Comparison of ENCODE assay signal across 15 cellular contexts in genomic region chr18:55605820-55606252, GRCh38. TPM values are rescaled to one million over a fixed set of nuclear protein-coding genes. Genes with fewer than 3 reads are reported as not detected.
DNase-seq lines count a peak whose midpoint lies in the region; ATAC-seq, FAIRE-seq and TF ChIP-seq lines count a peak whose summit lies in the region.
"Had no signal": no experiment of that assay in that cellular context is flagged by ENCODE, and none has a peak within 500 bp of the region (broad histone marks: within the 10 kb centered on the region; RNA-seq: fewer than 3 reads in every experiment).

No MANE protein-coding gene starts in this region.

- H3K4me3 ChIP-seq in breast epithelium, result no peak overlapping the region
- H3K4me3 ChIP-seq: spleen, tibial nerve had no signal

- peak; percentile 90 for FAIRE-seq in GM12891 (lab: Jason Lieb, UNC)
- FAIRE-seq: A204.1 had no signal

- no peaks in the 10 kb centered on the region for H3K4me1 ChIP-seq in breast epithelium
- H3K4me1 ChIP-seq: spleen, tibial nerve had no signal

- no peaks in the 10 kb centered on the region for H3K27me3 ChIP-seq in breast epithelium
- H3K27me3 ChIP-seq: spleen, tibial nerve had no signal

- TF ChIP-seq CTCF in breast epithelium (IDR thresholded peaks at IDR 0.05), result no peak

- no peak overlapping the region for H3K27ac ChIP-seq in breast epithelium
- H3K27ac ChIP-seq: spleen, tibial nerve had no signal

- no peak for DNase-seq in GM12891 (ENCODE audit: insufficient read length, low spot score)
- no peak for DNase-seq in sciatic nerve (ENCODE audit: low spot score)
- no peak for DNase-seq in breast epithelium (ENCODE audit: low spot score in 2 of 2)
- no peak for DNase-seq in activated naive CD4-positive, alpha-beta T cell treated with Interleukin-2 at 50 U/mL for 16 hours
- DNase-seq: activated T-cell treated with anti-CD3 and anti-CD28 coated beads, Interleukin-2, amount 50 U/mL, for 1 hour; COR-L47; cortex of kidney; occipital lobe; spleen had no signal

- H3K36me3 ChIP-seq in breast epithelium, result no peaks in the 10 kb centered on the region
- H3K36me3 ChIP-seq: spleen, tibial nerve had no signal

- no peaks in the 10 kb centered on the region for H3K9me3 ChIP-seq in breast epithelium
- H3K9me3 ChIP-seq: spleen, tibial nerve had no signal

- intact Hi-C loops in sciatic nerve (cut with DNase I), result no loop called here
- intact Hi-C loops in breast epithelium (cut with DNase I; ENCODE audit: low total_unique reads), result no loop called here

- ATAC-seq in GM19467 (IDR thresholded peaks at IDR 0.05; ENCODE audit: unreplicated experiment) (peak; percentile 54), HG02759 (IDR thresholded peaks at IDR 0.05; ENCODE audit: unreplicated experiment) (peak; percentile 68), HG03378 (IDR thresholded peaks at IDR 0.05; ENCODE audit: unreplicated experiment) (peak; percentile 64), sciatic nerve (no peak), esophagus mucosa (no peak)

- TF ChIP-seq POLR2A in GM12891 (IDR thresholded peaks at IDR 0.05; ENCODE audit: low read depth, low read length) (no peak), breast epithelium (IDR thresholded peaks at IDR 0.05) (no peak)

TF ChIP-seq in GM12891, 5 proteins besides CTCF, POLR2A, EP300 and RAD21:
- TF ChIP-seq POLR2AphosphoS5 (IDR thresholded peaks at IDR 0.05; ENCODE audit: low read depth, low read length) (no peak), POU2F2 (IDR thresholded peaks at IDR 0.05; ENCODE audit: low read depth, low read length) (peak; percentile 88)

RNA-seq across cellular contexts. Expression of gene TCF4, which starts 17.8 kb away (rescaled TPM):
- 23.4 TPM for polyA plus RNA-seq in GM12891 (2012; ENCODE audit: low read depth, missing spikeins)
- total RNA-seq in sciatic nerve (204 TPM), breast epithelium (100 to 1,000 TPM in 2 of 3 donors, 10 to 100 TPM in 1; 79.6 to 133 (median 114) TPM), esophagus mucosa (25.1 TPM)

Comparison
In these comparisons a context has a peak if more than half of its experiments do, and no peak if none do; other contexts are left out.
1. ATAC-seq: peak in GM19467 (single experiment), HG02759 (single experiment) and HG03378 (single experiment); none in sciatic nerve (single experiment) and esophagus mucosa (single experiment).